ENCODE assay signal across 12 cellular contexts in the genomic region with DNA sequence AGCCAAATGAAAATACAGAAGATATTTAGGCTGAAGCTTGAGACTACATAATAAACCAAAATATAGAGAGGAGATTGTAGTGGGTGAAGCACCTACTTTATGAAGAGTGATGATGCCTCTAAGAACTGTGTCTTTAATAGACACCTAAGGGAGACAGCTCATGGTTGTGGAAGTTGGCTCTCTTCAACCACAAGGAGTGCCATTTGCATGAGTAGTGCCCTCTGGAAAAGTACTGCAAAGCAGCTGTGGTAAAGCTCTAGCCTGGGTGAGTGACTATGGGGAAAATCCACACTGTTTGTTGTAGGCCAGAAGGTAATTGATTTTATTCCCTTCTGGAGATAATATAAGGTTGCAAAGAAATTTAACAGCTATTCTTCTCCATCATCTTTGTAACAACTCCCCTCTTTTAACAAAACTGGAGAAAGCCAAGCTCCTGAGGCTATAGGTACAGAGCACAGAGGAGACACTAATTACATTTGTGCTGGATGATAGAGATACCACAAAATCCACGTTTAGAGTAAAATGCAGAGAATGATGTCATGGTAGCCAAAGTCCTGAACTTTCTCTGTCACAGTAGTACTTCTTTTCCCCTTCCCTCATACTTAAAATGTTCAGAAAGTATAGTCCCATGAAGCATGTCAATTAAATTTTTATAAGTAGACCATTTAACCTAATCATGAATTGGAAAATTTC.
A peak's percentile ranks its signal among the peaks of the same experiment; 100 is the strongest.
DNase-seq lines count a peak whose midpoint lies in the region; ATAC-seq and TF ChIP-seq lines count a peak whose summit lies in the region.
"Had no signal": no experiment of that assay in that cellular context is flagged by ENCODE, and none has a peak within 500 bp of the region (broad histone marks: within the 10 kb centered on the region; RNA-seq: fewer than 3 reads in every experiment).

No MANE protein-coding gene starts in this region.

- H3K9me3 Mint-ChIP-seq in stimulated activated naive B cell treated with anti-CD40 and anti-IgM and Interleukin-4, amounts not matched to agents 10 μg/mL and 1 μg/mL and 100 μg/mL, for 72 hours = no peaks in the 10 kb centered on the region

- peak; percentile 80 for DNase-seq in AG08395 (ENCODE audit: low spot score)
- peak; percentile 78 for DNase-seq in H4 (ENCODE audit: low spot score)
- DNase-seq in SW 1271 (lab: John Stamatoyannopoulos, UW) = peak; percentile 73 to 74
- DNase-seq in foreskin fibroblast = peak; percentile 73 to 86
- DNase-seq in SIG-M5 treated with dmso at 0.1 percent for 504 hours (lab: John Stamatoyannopoulos, UW; ENCODE audit: unreplicated experiment) = no peak
- no peak for DNase-seq in substantia nigra (lab: John Stamatoyannopoulos, UW)
- DNase-seq in stimulated activated naive B cell treated with anti-CD40 and anti-IgM and Interleukin-4, amounts not matched to agents 10 μg/mL and 1 μg/mL and 100 μg/mL, for 72 hours = no peak
- DNase-seq: amygdala, NCI-H1092, NCI-H82 had no signal

- H3K4me1 Mint-ChIP-seq in stimulated activated naive B cell treated with anti-CD40 and anti-IgM and Interleukin-4, amounts not matched to agents 10 μg/mL and 1 μg/mL and 100 μg/mL, for 72 hours = no peaks in the 10 kb centered on the region

- TF ChIP-seq CTCF in foreskin fibroblast (IDR thresholded peaks at IDR 0.05; ENCODE audit: low read depth, low read length) = no peak

- no peak overlapping the region for H3K4me3 Mint-ChIP-seq in stimulated activated naive B cell treated with anti-CD40 and anti-IgM and Interleukin-4, amounts not matched to agents 10 μg/mL and 1 μg/mL and 100 μg/mL, for 72 hours

- no peak overlapping the region for H3K4me3 ChIP-seq in foreskin fibroblast (ENCODE audit: low read depth in 1 of 2, low read length in 2 of 2)
- H3K4me3 ChIP-seq: tibial nerve had no signal

- no peaks in the 10 kb centered on the region for H3K36me3 Mint-ChIP-seq in stimulated activated naive B cell treated with anti-CD40 and anti-IgM and Interleukin-4, amounts not matched to agents 10 μg/mL and 1 μg/mL and 100 μg/mL, for 72 hours

- no peak overlapping the region for H3K27ac ChIP-seq in substantia nigra (ENCODE audit: low read depth, low read length, poor library complexity, severe bottlenecking)
- H3K27ac ChIP-seq: tibial nerve had no signal

- H3K27ac Mint-ChIP-seq in stimulated activated naive B cell treated with anti-CD40 and anti-IgM and Interleukin-4, amounts not matched to agents 10 μg/mL and 1 μg/mL and 100 μg/mL, for 72 hours = no peak overlapping the region

- no peaks in the 10 kb centered on the region for H3K27me3 Mint-ChIP-seq in stimulated activated naive B cell treated with anti-CD40 and anti-IgM and Interleukin-4, amounts not matched to agents 10 μg/mL and 1 μg/mL and 100 μg/mL, for 72 hours

- no peak for ATAC-seq in HG02588 (IDR thresholded peaks at IDR 0.05; ENCODE audit: unreplicated experiment)
- no peak for ATAC-seq in stimulated activated naive B cell treated with anti-CD40 and anti-IgM and Interleukin-4, amounts not matched to agents 10 μg/mL and 1 μg/mL and 100 μg/mL, for 72 hours (replicated peaks)

Comparison
In these comparisons a context has a peak if more than half of its experiments do, and no peak if none do; other contexts are left out.
1. DNase-seq: peak in AG08395 (single experiment), H4 (single experiment), SW 1271 (2 of 2) and foreskin fibroblast (2 of 2); none in SIG-M5 treated with dmso at 0.1 percent for 504 hours (single experiment), substantia nigra (0 of 49) and stimulated activated naive B cell treated with anti-CD40 and anti-IgM and Interleukin-4, amounts not matched to agents 10 μg/mL and 1 μg/mL and 100 μg/mL, for 72 hours (single experiment).